Comparison of ENCODE assay signal across 11 cellular contexts in genomic region chr7:77426052-77426404, GRCh38. TPM values are rescaled to one million over a fixed set of nuclear protein-coding genes. Genes with fewer than 3 reads are reported as not detected.
DNase-seq lines count a peak whose midpoint lies in the region; ATAC-seq and TF ChIP-seq lines count a peak whose summit lies in the region.
"Had no signal": no experiment of that assay in that cellular context is flagged by ENCODE, and none has a peak within 500 bp of the region (broad histone marks: within the 10 kb centered on the region; RNA-seq: fewer than 3 reads in every experiment).

No MANE protein-coding gene starts in this region.

- no peaks in the 10 kb centered on the region for H3K27me3 ChIP-seq in iPS-18a (ENCODE audit: control insufficient read depth, insufficient read depth, low read length)

- peak overlapping the region; percentile 44 for H3K9ac ChIP-seq in iPS-18a (ENCODE audit: low read length)

- peaks cover 5% of the 10 kb centered on the region for H3K36me3 Mint-ChIP-seq in Calu3 (ENCODE audit: insufficient read depth, unreplicated experiment)
- H3K36me3 Mint-ChIP-seq: CD8-positive, alpha-beta T cell; immature natural killer cell had no signal

- peak overlapping the region; percentile 29 for H3K27ac Mint-ChIP-seq in Calu3 (ENCODE audit: unreplicated experiment)
- H3K27ac Mint-ChIP-seq: CD8-positive, alpha-beta T cell had no signal

- H3K9me3 Mint-ChIP-seq in Calu3 (ENCODE audit: low read depth, unreplicated experiment) = no peaks in the 10 kb centered on the region
- H3K9me3 Mint-ChIP-seq: CD8-positive, alpha-beta T cell; immature natural killer cell had no signal

- no peaks in the 10 kb centered on the region for H3K9me3 ChIP-seq in iPS-18a (ENCODE audit: control insufficient read depth, low read depth, low read length)

- H3K4me1 ChIP-seq in iPS-18a (ENCODE audit: control insufficient read depth, low read depth, low read length) = peaks cover 52% of the 10 kb centered on the region

- ATAC-seq in GM21723 (IDR thresholded peaks at IDR 0.05; ENCODE audit: unreplicated experiment) = peak; percentile 79
- ATAC-seq: CD8-positive, alpha-beta T cell had no signal

- H3K4me3 ChIP-seq in iPS-18a (ENCODE audit: low read length) = peak overlapping the region; percentile 28

- H3K27me3 Mint-ChIP-seq in Calu3 (ENCODE audit: unreplicated experiment) = no peaks in the 10 kb centered on the region

- intact Hi-C loops in Calu3 (cut with micrococcal nuclease; ENCODE audit: unreplicated experiment) = no loop called here

- H3K4me1 Mint-ChIP-seq in Calu3 (ENCODE audit: low read depth, unreplicated experiment) = peaks cover 50% of the 10 kb centered on the region

- H3K4me3 Mint-ChIP-seq in Calu3 (ENCODE audit: low read depth, unreplicated experiment) = peak overlapping the region; percentile 33
- H3K4me3 Mint-ChIP-seq: CD8-positive, alpha-beta T cell; immature natural killer cell had no signal

- H3K36me3 ChIP-seq in iPS-18a (ENCODE audit: control insufficient read depth, low read depth, low read length) = no peaks in the 10 kb centered on the region

- H3K27ac ChIP-seq in iPS-18a (ENCODE audit: low read length) (peak overlapping the region; percentile 65), substantia nigra (ENCODE audit: low read depth, low read length, poor library complexity, severe bottlenecking) (no peak overlapping the region)

- no peak for TF ChIP-seq CTCF in Calu3 (IDR thresholded peaks at IDR 0.05; ENCODE audit: unreplicated experiment)

- BruUV-seq in Calu3 (replicated peaks; lab: Mats Ljungman, UMichigan) = no TSS peak

- DNase-seq in Calu3 (no peak), MV-4-11 (lab: John Stamatoyannopoulos, UW) (peak; percentile 43), substantia nigra (lab: John Stamatoyannopoulos, UW) (no peak), HK-2 (ENCODE audit: unreplicated experiment) (no peak), inferior parietal cortex (ENCODE audit: extremely low spot score) (no peak)
- no peak for DNase-seq in activated effector memory CD4-positive, alpha-beta T cell treated with anti-CD3 and anti-CD28 coated beads, Interleukin-2, amount 50 U/mL, for 16 hours
- DNase-seq: CD8-positive, alpha-beta T cell; immature natural killer cell; NCI-H1694 treated with DMSO at 0.1 percent for 48 hours had no signal

- CTCF ChIA-PET in Calu3 (lab: Charles Lee) = interaction anchor here (0.7 to 1.0 kb wide), 2 partner anchors 13 to 110 kb away, joined by 3 read pairs; no protein-coding TSS in a partner anchor

RNA-seq across cellular contexts. Expression of gene GSAP, which starts 9.9 kb away (rescaled TPM):
- total RNA-seq in Calu3 (2022) = 23.3 and 26.0 TPM in 2 replicates
